In the genomic region with DNA sequence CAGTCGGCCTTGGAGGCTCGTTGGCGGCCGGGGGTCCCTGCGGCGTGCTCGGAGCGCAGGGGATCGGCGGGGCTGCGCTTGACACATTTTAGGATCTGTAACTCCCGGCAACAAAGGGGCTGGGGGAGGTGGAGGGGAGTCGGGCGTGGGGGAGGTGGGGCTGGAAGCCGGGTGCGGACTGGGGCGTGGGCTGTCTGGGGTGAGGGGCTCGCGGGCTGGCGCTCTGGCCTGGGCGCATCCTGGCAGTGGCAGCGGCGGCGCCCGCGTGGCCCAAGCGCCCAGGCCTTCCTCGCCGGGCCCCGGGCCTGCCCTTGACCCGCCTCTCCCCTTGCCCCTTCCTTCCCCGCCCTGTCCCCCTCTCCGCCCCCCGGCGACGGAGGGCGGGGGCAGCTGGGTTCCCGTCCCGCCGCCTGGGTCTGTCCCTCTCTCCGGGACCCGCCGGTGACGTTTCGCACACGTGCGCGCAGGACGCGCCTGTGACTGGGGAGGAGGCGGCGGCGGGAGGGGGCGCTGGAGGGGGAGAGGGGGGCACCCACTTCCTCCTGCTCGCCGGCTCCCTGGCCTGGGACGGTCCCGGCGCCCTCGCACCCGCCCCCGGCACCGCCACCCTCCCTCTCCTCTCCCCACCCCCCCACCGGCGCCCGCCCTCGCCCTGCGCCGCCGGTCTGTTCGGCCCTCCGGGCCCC, we compare ENCODE assay signal across 1 cellular context.
TF ChIP-seq lines count a peak whose summit lies in the region.

No MANE protein-coding gene starts in this region.

TF ChIP-seq in K562, 482 proteins besides CTCF, POLR2A, EP300 and RAD21 (continued from another document and continues in another):
- TF ChIP-seq, protein P1, sequence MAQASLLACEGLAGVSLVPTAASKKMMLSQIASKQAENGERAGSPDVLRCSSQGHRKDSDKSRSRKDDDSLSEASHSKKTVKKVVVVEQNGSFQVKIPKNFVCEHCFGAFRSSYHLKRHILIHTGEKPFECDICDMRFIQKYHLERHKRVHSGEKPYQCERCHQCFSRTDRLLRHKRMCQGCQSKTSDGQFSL (CRISPR knock-in tag; IDR thresholded peaks at IDR 0.05): no peak
- TF ChIP-seq, protein P1 (tag; IDR thresholded peaks at IDR 0.05): peak in 1 of 2 experiments; percentile 95; a peak in 2 of 4 replicates
- TF ChIP-seq STAT5A (IDR thresholded peaks at IDR 0.05; ENCODE audit: borderline replicate concordance, low read length): no peak
- TF ChIP-seq ZNF76 (CRISPR knock-in tag; IDR thresholded peaks at IDR 0.05; ENCODE audit: borderline replicate concordance): no peak
- no peak for TF ChIP-seq CBX3 (IDR thresholded peaks at IDR 0.05; ENCODE audit: borderline replicate concordance in 1 of 2, low read length in 2 of 2)
- TF ChIP-seq SPI1 (IDR thresholded peaks at IDR 0.05; ENCODE audit: borderline replicate concordance, low read depth, low read length): peak; percentile 49; the same call in 1 of the 2 replicates
- TF ChIP-seq MECOM (CRISPR knock-in tag; IDR thresholded peaks at IDR 0.05): no peak
- TF ChIP-seq BACH1 (tag; IDR thresholded peaks at IDR 0.05): no peak
- no peak for TF ChIP-seq ARHGAP35 (IDR thresholded peaks at IDR 0.05; ENCODE audit: partially characterized antibody)
- TF ChIP-seq, protein P2, sequence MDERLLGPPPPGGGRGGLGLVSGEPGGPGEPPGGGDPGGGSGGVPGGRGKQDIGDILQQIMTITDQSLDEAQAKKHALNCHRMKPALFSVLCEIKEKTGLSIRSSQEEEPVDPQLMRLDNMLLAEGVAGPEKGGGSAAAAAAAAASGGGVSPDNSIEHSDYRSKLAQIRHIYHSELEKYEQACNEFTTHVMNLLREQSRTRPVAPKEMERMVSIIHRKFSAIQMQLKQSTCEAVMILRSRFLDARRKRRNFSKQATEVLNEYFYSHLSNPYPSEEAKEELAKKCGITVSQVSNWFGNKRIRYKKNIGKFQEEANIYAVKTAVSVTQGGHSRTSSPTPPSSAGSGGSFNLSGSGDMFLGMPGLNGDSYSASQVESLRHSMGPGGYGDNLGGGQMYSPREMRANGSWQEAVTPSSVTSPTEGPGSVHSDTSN (CRISPR knock-in tag; IDR thresholded peaks at IDR 0.05; ENCODE audit: low read depth): no peak
- TF ChIP-seq, protein P2 (tag; conservative IDR thresholded peaks at IDR 0.05; ENCODE audit: low read depth): no peak
- TF ChIP-seq SMAD1 (IDR thresholded peaks at IDR 0.05; ENCODE audit: low read depth, low read length, partially characterized antibody): peak; percentile 61
- TF ChIP-seq, protein P3, sequence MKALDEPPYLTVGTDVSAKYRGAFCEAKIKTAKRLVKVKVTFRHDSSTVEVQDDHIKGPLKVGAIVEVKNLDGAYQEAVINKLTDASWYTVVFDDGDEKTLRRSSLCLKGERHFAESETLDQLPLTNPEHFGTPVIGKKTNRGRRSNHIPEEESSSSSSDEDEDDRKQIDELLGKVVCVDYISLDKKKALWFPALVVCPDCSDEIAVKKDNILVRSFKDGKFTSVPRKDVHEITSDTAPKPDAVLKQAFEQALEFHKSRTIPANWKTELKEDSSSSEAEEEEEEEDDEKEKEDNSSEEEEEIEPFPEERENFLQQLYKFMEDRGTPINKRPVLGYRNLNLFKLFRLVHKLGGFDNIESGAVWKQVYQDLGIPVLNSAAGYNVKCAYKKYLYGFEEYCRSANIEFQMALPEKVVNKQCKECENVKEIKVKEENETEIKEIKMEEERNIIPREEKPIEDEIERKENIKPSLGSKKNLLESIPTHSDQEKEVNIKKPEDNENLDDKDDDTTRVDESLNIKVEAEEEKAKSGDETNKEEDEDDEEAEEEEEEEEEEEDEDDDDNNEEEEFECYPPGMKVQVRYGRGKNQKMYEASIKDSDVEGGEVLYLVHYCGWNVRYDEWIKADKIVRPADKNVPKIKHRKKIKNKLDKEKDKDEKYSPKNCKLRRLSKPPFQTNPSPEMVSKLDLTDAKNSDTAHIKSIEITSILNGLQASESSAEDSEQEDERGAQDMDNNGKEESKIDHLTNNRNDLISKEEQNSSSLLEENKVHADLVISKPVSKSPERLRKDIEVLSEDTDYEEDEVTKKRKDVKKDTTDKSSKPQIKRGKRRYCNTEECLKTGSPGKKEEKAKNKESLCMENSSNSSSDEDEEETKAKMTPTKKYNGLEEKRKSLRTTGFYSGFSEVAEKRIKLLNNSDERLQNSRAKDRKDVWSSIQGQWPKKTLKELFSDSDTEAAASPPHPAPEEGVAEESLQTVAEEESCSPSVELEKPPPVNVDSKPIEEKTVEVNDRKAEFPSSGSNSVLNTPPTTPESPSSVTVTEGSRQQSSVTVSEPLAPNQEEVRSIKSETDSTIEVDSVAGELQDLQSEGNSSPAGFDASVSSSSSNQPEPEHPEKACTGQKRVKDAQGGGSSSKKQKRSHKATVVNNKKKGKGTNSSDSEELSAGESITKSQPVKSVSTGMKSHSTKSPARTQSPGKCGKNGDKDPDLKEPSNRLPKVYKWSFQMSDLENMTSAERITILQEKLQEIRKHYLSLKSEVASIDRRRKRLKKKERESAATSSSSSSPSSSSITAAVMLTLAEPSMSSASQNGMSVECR (CRISPR knock-in tag; IDR thresholded peaks at IDR 0.05): peak; percentile 80; the same call in 1 of the 2 replicates
- TF ChIP-seq CAMTA2 (CRISPR knock-in tag; conservative IDR thresholded peaks at IDR 0.05): no peak
- TF ChIP-seq ILF3 (IDR thresholded peaks at IDR 0.05; ENCODE audit: borderline replicate concordance): no peak
- TF ChIP-seq, protein P4, sequence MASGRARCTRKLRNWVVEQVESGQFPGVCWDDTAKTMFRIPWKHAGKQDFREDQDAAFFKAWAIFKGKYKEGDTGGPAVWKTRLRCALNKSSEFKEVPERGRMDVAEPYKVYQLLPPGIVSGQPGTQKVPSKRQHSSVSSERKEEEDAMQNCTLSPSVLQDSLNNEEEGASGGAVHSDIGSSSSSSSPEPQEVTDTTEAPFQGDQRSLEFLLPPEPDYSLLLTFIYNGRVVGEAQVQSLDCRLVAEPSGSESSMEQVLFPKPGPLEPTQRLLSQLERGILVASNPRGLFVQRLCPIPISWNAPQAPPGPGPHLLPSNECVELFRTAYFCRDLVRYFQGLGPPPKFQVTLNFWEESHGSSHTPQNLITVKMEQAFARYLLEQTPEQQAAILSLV (tag; IDR thresholded peaks at IDR 0.05): no peak
- no peak for TF ChIP-seq CHD1 (IDR thresholded peaks at IDR 0.05; ENCODE audit: low read length)
- TF ChIP-seq, protein P5, sequence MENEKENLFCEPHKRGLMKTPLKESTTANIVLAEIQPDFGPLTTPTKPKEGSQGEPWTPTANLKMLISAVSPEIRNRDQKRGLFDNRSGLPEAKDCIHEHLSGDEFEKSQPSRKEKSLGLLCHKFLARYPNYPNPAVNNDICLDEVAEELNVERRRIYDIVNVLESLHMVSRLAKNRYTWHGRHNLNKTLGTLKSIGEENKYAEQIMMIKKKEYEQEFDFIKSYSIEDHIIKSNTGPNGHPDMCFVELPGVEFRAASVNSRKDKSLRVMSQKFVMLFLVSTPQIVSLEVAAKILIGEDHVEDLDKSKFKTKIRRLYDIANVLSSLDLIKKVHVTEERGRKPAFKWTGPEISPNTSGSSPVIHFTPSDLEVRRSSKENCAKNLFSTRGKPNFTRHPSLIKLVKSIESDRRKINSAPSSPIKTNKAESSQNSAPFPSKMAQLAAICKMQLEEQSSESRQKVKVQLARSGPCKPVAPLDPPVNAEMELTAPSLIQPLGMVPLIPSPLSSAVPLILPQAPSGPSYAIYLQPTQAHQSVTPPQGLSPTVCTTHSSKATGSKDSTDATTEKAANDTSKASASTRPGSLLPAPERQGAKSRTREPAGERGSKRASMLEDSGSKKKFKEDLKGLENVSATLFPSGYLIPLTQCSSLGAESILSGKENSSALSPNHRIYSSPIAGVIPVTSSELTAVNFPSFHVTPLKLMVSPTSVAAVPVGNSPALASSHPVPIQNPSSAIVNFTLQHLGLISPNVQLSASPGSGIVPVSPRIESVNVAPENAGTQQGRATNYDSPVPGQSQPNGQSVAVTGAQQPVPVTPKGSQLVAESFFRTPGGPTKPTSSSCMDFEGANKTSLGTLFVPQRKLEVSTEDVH (IDR thresholded peaks at IDR 0.05; ENCODE audit: low read depth, partially characterized antibody): no peak
- TF ChIP-seq ZSCAN32 (CRISPR knock-in tag; IDR thresholded peaks at IDR 0.05): no peak
- no peak for TF ChIP-seq NFXL1 (CRISPR knock-in tag; IDR thresholded peaks at IDR 0.05)
- no peak for TF ChIP-seq PHTF2 (CRISPR knock-in tag; IDR thresholded peaks at IDR 0.05)
- TF ChIP-seq PURB (CRISPR knock-in tag; IDR thresholded peaks at IDR 0.05; ENCODE audit: low read depth): no peak
- no peak for TF ChIP-seq ZC3H11A (IDR thresholded peaks at IDR 0.05; ENCODE audit: low read depth, low read length)
- TF ChIP-seq, protein P6, sequence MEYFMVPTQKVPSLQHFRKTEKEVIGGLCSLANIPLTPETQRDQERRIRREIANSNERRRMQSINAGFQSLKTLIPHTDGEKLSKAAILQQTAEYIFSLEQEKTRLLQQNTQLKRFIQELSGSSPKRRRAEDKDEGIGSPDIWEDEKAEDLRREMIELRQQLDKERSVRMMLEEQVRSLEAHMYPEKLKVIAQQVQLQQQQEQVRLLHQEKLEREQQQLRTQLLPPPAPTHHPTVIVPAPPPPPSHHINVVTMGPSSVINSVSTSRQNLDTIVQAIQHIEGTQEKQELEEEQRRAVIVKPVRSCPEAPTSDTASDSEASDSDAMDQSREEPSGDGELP (CRISPR knock-in tag; IDR thresholded peaks at IDR 0.05; ENCODE audit: borderline replicate concordance): peak; percentile 94
- TF ChIP-seq PTTG1 (tag; IDR thresholded peaks at IDR 0.05; ENCODE audit: low read depth): no peak
- TF ChIP-seq, protein P7, sequence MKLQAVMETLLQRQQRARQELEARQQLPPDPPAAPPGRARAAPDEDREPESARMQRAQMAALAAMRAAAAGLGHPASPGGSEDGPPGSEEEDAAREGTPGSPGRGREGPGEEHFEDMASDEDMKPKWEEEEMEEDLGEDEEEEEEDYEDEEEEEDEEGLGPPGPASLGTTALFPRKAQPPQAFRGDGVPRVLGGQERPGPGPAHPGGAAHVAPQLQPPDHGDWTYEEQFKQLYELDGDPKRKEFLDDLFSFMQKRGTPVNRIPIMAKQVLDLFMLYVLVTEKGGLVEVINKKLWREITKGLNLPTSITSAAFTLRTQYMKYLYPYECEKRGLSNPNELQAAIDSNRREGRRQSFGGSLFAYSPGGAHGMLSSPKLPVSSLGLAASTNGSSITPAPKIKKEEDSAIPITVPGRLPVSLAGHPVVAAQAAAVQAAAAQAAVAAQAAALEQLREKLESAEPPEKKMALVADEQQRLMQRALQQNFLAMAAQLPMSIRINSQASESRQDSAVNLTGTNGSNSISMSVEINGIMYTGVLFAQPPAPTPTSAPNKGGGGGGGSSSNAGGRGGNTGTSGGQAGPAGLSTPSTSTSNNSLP (IDR thresholded peaks at IDR 0.05; ENCODE audit: borderline replicate concordance, low read depth, low read length): no peak
- peak in 1 of 2 experiments; percentile 80; a peak in 2 of 4 replicates for TF ChIP-seq SIN3A (IDR thresholded peaks at IDR 0.05; ENCODE audit: borderline replicate concordance in 2 of 2, control insufficient read depth in 1 of 2, low read depth in 2 of 2, low read length in 2 of 2)
- TF ChIP-seq ZNF717 (CRISPR knock-in tag; IDR thresholded peaks at IDR 0.05): no peak
- no peak for TF ChIP-seq COPS2 (conservative IDR thresholded peaks at IDR 0.05)
- TF ChIP-seq RCOR1 (IDR thresholded peaks at IDR 0.05; ENCODE audit: borderline replicate concordance in 1 of 2, low read depth in 2 of 2, low read length in 2 of 2): peak in 1 of 2 experiments; percentile 72; a peak in 1 of 4 replicates
- no peak for TF ChIP-seq POU5F1 (IDR thresholded peaks at IDR 0.05; ENCODE audit: borderline replicate concordance, low read depth, low read length, partially characterized antibody)
- TF ChIP-seq CREB1 (IDR thresholded peaks at IDR 0.05): peak; percentile 89
- peak; percentile 92 for TF ChIP-seq CREB1 (CRISPR knock-in tag; IDR thresholded peaks at IDR 0.05)
- 0 out of 2 replicates have a peak, but pooled peaks have one; percentile 0 for TF ChIP-seq PML (IDR thresholded peaks at IDR 0.05; ENCODE audit: low read length)
- TF ChIP-seq YY1 (IDR thresholded peaks at IDR 0.05; ENCODE audit: borderline replicate concordance in 1 of 3, control insufficient read depth in 1 of 3, extremely low read depth in 1 of 3, insufficient read depth in 3 of 3, insufficient read length in 1 of 3, insufficient replicate concordance in 2 of 3, low read depth in 1 of 3, low read length in 2 of 3): peak in 2 of 3 experiments; percentile 19 to 64
- peak; percentile 79 for TF ChIP-seq GABPB1 (CRISPR knock-in tag; IDR thresholded peaks at IDR 0.05)
- no peak for TF ChIP-seq SLC30A9 (CRISPR knock-in tag; IDR thresholded peaks at IDR 0.05)
- TF ChIP-seq, protein P8, sequence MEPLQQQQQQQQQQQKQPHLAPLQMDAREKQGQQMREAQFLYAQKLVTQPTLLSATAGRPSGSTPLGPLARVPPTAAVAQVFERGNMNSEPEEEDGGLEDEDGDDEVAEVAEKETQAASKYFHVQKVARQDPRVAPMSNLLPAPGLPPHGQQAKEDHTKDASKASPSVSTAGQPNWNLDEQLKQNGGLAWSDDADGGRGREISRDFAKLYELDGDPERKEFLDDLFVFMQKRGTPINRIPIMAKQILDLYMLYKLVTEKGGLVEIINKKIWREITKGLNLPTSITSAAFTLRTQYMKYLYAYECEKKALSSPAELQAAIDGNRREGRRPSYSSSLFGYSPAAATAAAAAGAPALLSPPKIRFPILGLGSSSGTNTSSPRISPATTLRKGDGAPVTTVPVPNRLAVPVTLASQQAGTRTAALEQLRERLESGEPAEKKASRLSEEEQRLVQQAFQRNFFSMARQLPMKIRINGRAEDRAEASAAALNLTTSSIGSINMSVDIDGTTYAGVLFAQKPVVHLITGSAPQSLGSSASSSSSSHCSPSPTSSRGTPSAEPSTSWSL (CRISPR knock-in tag; IDR thresholded peaks at IDR 0.05; ENCODE audit: borderline replicate concordance): no peak
- peak in 1 of 2 experiments; percentile 94; a peak in 2 of 4 replicates for TF ChIP-seq KDM4B (IDR thresholded peaks at IDR 0.05; ENCODE audit: borderline replicate concordance in 2 of 2, low read depth in 1 of 2)
